8 cellular contexts compared by ENCODE assay signal in genomic region chr14:52730708-52731111, GRCh38. TPM values are rescaled to one million over a fixed set of nuclear protein-coding genes. Genes with fewer than 3 reads are reported as not detected.
DNase-seq lines count a peak whose midpoint lies in the region; ATAC-seq and TF ChIP-seq lines count a peak whose summit lies in the region.

No MANE protein-coding gene starts in this region.

- peaks cover 50% of the 10 kb centered on the region for H3K36me3 Mint-ChIP-seq in activated CD4-positive, alpha-beta T cell treated with anti-CD3 and anti-CD28 coated beads, Interleukin-2, amount 10 ng/mL, durations not matched to agents 7 days and 5 days (ENCODE audit: low read depth)
- peaks cover 5% of the 10 kb centered on the region for H3K36me3 Mint-ChIP-seq in T-helper 17 cell (ENCODE audit: low read depth)

- H3K27ac Mint-ChIP-seq in activated CD4-positive, alpha-beta T cell treated with anti-CD3 and anti-CD28 coated beads, Interleukin-2, amount 10 ng/mL, durations not matched to agents 7 days and 5 days: peak overlapping the region; percentile 91
- H3K27ac Mint-ChIP-seq in T-helper 17 cell: peak overlapping the region; percentile 88

- CTCF ChIA-PET in activated CD4-positive, alpha-beta T cell treated with anti-CD3 and anti-CD28 coated beads, Interleukin-2, amount 10 ng/mL, durations not matched to agents 7 days and 5 days (lab: Charles Lee): interaction anchor here (1.2 kb wide), 1 partner anchor 11 kb away, joined by 6 read pairs; no protein-coding TSS in a partner anchor

- H3K9me3 ChIP-seq in T-helper 17 cell (ENCODE audit: control insufficient read depth, low read length, poor library complexity, severe bottlenecking): no peaks in the 10 kb centered on the region

- POLR2A ChIA-PET in activated CD4-positive, alpha-beta T cell treated with anti-CD3 and anti-CD28 coated beads, Interleukin-2, amount 10 ng/mL, durations not matched to agents 7 days and 5 days (lab: Charles Lee): interaction anchor here (0.7 kb wide), 1 partner anchor 11 kb away, joined by 4 read pairs; no protein-coding TSS in a partner anchor

- no peak for DNase-seq in activated CD4-positive, alpha-beta T cell treated with anti-CD3 and anti-CD28 coated beads, Interleukin-2, amount 10 ng/mL, durations not matched to agents 7 days and 5 days
- DNase-seq in activated CD4-positive, alpha-beta T cell treated with anti-CD3 and anti-CD28 coated beads, Interleukin-2, amount 50 U/mL, for 48 hours: no peak
- DNase-seq in T-helper 17 cell: no peak
- DNase-seq in foreskin fibroblast: no peak
- no peak for DNase-seq in retinal pigment epithelial cell (ENCODE audit: low read depth)

- TF ChIP-seq CTCF in foreskin fibroblast (IDR thresholded peaks at IDR 0.05; ENCODE audit: low read depth, low read length): no peak
- no peak for TF ChIP-seq CTCF in retinal pigment epithelial cell (conservative IDR thresholded peaks at IDR 0.05; ENCODE audit: low read depth, low read length)

- H3K4me3 ChIP-seq in foreskin fibroblast (ENCODE audit: low read depth in 1 of 2, low read length in 2 of 2) (peak overlapping the region; percentile 65 to 67), retinal pigment epithelial cell (ENCODE audit: low read length) (peak overlapping the region; percentile 97)

- no peak for ATAC-seq in T-helper 17 cell
- no peak for ATAC-seq in GM19035 (IDR thresholded peaks at IDR 0.05; ENCODE audit: unreplicated experiment)
- ATAC-seq in HG03469 (IDR thresholded peaks at IDR 0.05; ENCODE audit: unreplicated experiment): no peak
- no peak for ATAC-seq in HG02763 (IDR thresholded peaks at IDR 0.05; ENCODE audit: unreplicated experiment)

- no peaks in the 10 kb centered on the region for H3K27me3 Mint-ChIP-seq in activated CD4-positive, alpha-beta T cell treated with anti-CD3 and anti-CD28 coated beads, Interleukin-2, amount 10 ng/mL, durations not matched to agents 7 days and 5 days
- no peaks in the 10 kb centered on the region for H3K27me3 Mint-ChIP-seq in T-helper 17 cell

- H3K9me3 Mint-ChIP-seq in activated CD4-positive, alpha-beta T cell treated with anti-CD3 and anti-CD28 coated beads, Interleukin-2, amount 10 ng/mL, durations not matched to agents 7 days and 5 days: no peaks in the 10 kb centered on the region

- H3K4me3 Mint-ChIP-seq in activated CD4-positive, alpha-beta T cell treated with anti-CD3 and anti-CD28 coated beads, Interleukin-2, amount 10 ng/mL, durations not matched to agents 7 days and 5 days: peak overlapping the region; percentile 92
- H3K4me3 Mint-ChIP-seq in T-helper 17 cell: peak overlapping the region; percentile 92

- H3K4me1 Mint-ChIP-seq in activated CD4-positive, alpha-beta T cell treated with anti-CD3 and anti-CD28 coated beads, Interleukin-2, amount 10 ng/mL, durations not matched to agents 7 days and 5 days: peaks cover 32% of the 10 kb centered on the region
- H3K4me1 Mint-ChIP-seq in T-helper 17 cell: peaks cover 29% of the 10 kb centered on the region

RNA-seq across cellular contexts. Expression of gene STYX, which starts 0.7 kb away (rescaled TPM):
- total RNA-seq in activated CD4-positive, alpha-beta T cell treated with anti-CD3 and anti-CD28 coated beads, Interleukin-2, amount 10 ng/mL, durations not matched to agents 7 days and 5 days: 10 to 100 TPM; 20.7 to 24.4 TPM
- total RNA-seq in T-helper 17 cell: 10 to 100 TPM; 27.8 to 30.7 TPM

RNA-seq across cellular contexts. Expression of gene PSMC6, which starts 23.7 kb away (rescaled TPM):
- 10 to 100 TPM; 75.4 to 85.5 TPM for total RNA-seq in activated CD4-positive, alpha-beta T cell treated with anti-CD3 and anti-CD28 coated beads, Interleukin-2, amount 10 ng/mL, durations not matched to agents 7 days and 5 days
- 100 to 1,000 TPM; 110 to 117 TPM for total RNA-seq in T-helper 17 cell

RNA-seq across cellular contexts. Expression of gene ERO1A, which starts 35.4 kb away (rescaled TPM):
- 100 to 1,000 TPM; 134 to 155 TPM for total RNA-seq in activated CD4-positive, alpha-beta T cell treated with anti-CD3 and anti-CD28 coated beads, Interleukin-2, amount 10 ng/mL, durations not matched to agents 7 days and 5 days
- 10 to 100 TPM; 90.6 to 92.6 TPM for total RNA-seq in T-helper 17 cell
